Comparison of ENCODE assay signal across 3 cellular contexts in genomic region chr9:39171370-39171769, GRCh38.
DNase-seq lines count a peak whose midpoint lies in the region; ATAC-seq lines count a peak whose summit lies in the region.
"Not testable (repeated sequence)": the region's sequence is repeated elsewhere in the genome, so short reads cannot be mapped to it uniquely, and the experiment has no call there.

No MANE protein-coding gene starts in this region.

- not testable (repeated sequence) for DNase-seq in Right ventricle myocardium inferior (ENCODE audit: missing footprints); Right ventricle myocardium superior; left ventricle myocardium superior

- intact Hi-C loops in Right ventricle myocardium inferior (cut with DNase I); Right ventricle myocardium superior (cut with DNase I); left ventricle myocardium superior (cut with micrococcal nuclease): not testable (repeated sequence)

- ATAC-seq in Right ventricle myocardium inferior (peak; percentile 31), Right ventricle myocardium superior (ENCODE audit: poor library complexity) (peak; percentile 48), left ventricle myocardium superior (peak; percentile 59)
